In the genomic region with DNA sequence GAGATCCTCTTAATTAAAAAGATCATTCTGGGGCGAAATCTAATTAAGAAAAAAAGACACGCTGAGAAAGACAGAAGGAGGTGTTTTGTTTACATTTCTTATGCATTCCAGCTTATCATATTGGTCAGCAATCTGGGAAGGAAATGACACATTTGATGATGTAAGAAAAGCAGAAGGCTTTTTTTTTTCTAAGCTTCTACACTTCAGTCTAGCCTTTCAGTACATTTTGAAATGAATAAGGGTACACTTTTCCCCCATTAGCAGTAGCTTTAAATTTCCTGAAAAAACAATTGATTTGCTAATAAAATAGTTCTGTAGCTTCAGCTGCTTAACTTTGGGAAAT, we compare ENCODE assay signal across 19 cellular contexts. TPM values are rescaled to one million over a fixed set of nuclear protein-coding genes. Genes with fewer than 3 reads are reported as not detected.
DNase-seq lines count a peak whose midpoint lies in the region; ATAC-seq and FAIRE-seq lines count a peak whose summit lies in the region.
"Had no signal": no experiment of that assay in that cellular context is flagged by ENCODE, and none has a peak within 500 bp of the region (broad histone marks: within the 10 kb centered on the region; RNA-seq: fewer than 3 reads in every experiment).

No MANE protein-coding gene starts in this region.

- H3K9me3 Mint-ChIP-seq in T-helper 1 cell treated with Interleukin-12 subunit alpha and Interleukin-12 subunit beta and Interleukin-4 antibody, amounts not matched to agents 30 μg/mL and 1 μg/mL, for 36 hours: peaks cover 6% of the 10 kb centered on the region
- H3K9me3 Mint-ChIP-seq: stimulated activated naive CD8-positive, alpha-beta T cell treated with anti-CD3 and anti-CD28 coated beads, Interleukin-15, Interleukin-2, amounts not matched to agents 100 ng/mL and 50 ng/mL, for 24 hours had no signal

- H3K4me1 Mint-ChIP-seq in T-helper 1 cell treated with Interleukin-12 subunit alpha and Interleukin-12 subunit beta and Interleukin-4 antibody, amounts not matched to agents 30 μg/mL and 1 μg/mL, for 36 hours (ENCODE audit: low read depth): no peaks in the 10 kb centered on the region

- peak overlapping the region; percentile 2 for H3K27ac Mint-ChIP-seq in T-helper 1 cell treated with Interleukin-12 subunit alpha and Interleukin-12 subunit beta and Interleukin-4 antibody, amounts not matched to agents 30 μg/mL and 1 μg/mL, for 36 hours
- H3K27ac Mint-ChIP-seq: activated naive CD8-positive, alpha-beta T cell; nephron; stimulated activated naive CD8-positive, alpha-beta T cell treated with anti-CD3 and anti-CD28 coated beads, Interleukin-15, Interleukin-2, amounts not matched to agents 100 ng/mL and 50 ng/mL, for 24 hours had no signal

- H3K27me3 Mint-ChIP-seq in T-helper 1 cell treated with Interleukin-12 subunit alpha and Interleukin-12 subunit beta and Interleukin-4 antibody, amounts not matched to agents 30 μg/mL and 1 μg/mL, for 36 hours (ENCODE audit: low read depth): peaks cover 69% of the 10 kb centered on the region

- no peak overlapping the region for H3K4me3 Mint-ChIP-seq in T-helper 1 cell treated with Interleukin-12 subunit alpha and Interleukin-12 subunit beta and Interleukin-4 antibody, amounts not matched to agents 30 μg/mL and 1 μg/mL, for 36 hours
- H3K4me3 Mint-ChIP-seq: activated naive CD8-positive, alpha-beta T cell; nephron; stimulated activated naive CD8-positive, alpha-beta T cell treated with anti-CD3 and anti-CD28 coated beads, Interleukin-15, Interleukin-2, amounts not matched to agents 100 ng/mL and 50 ng/mL, for 24 hours had no signal

- FAIRE-seq in RCC 7860 (lab: Jason Lieb, UNC): no peak
- FAIRE-seq: frontal cortex had no signal

- no peak for DNase-seq in T-helper 1 cell
- peak; percentile 6 for DNase-seq in M059J (ENCODE audit: low read depth)
- peak; percentile 28 for DNase-seq in dermis blood vessel endothelial cell
- DNase-seq in non-pigmented ciliary epithelial cell (ENCODE audit: low read depth): peak; percentile 11
- no peak for DNase-seq in RCC 7860 (ENCODE audit: low spot score)
- no peak for DNase-seq in OCI-M1 (lab: John Stamatoyannopoulos, UW)
- DNase-seq: ACHN; activated CD4-positive, alpha-beta T cell treated with anti-CD3 and anti-CD28 coated beads for 48 hours; activated T-cell treated with anti-CD3 and anti-CD28 coated beads for 4 hours; CD8-positive, alpha-beta memory T cell; DND-41; NCI-H1436 treated with DMSO at 0.1 percent for 48 hours; SJCRH30 had no signal

- H3K36me3 Mint-ChIP-seq in T-helper 1 cell treated with Interleukin-12 subunit alpha and Interleukin-12 subunit beta and Interleukin-4 antibody, amounts not matched to agents 30 μg/mL and 1 μg/mL, for 36 hours (ENCODE audit: low read depth): no peaks in the 10 kb centered on the region
- H3K36me3 Mint-ChIP-seq: activated naive CD8-positive, alpha-beta T cell; CD8-positive, alpha-beta memory T cell had no signal

- no peak for ATAC-seq in HG03159 (IDR thresholded peaks at IDR 0.05; ENCODE audit: unreplicated experiment)

RNA-seq across cellular contexts. Expression of a gene that starts 5.9 kb away (rescaled TPM):
- 0.25 TPM in 1 of 2 replicates, not detected in the other for total RNA-seq in M059J (2014; rRNA removed; shearing (Covaris generic))
- total RNA-seq in dermis blood vessel endothelial cell: not detected in 2 replicates
- total RNA-seq: CD8-positive, alpha-beta memory T cell; frontal cortex had no signal

Comparison
In these comparisons a context has a peak if more than half of its experiments do, and no peak if none do; other contexts are left out.
1. DNase-seq: peak in M059J (single experiment), dermis blood vessel endothelial cell (single experiment) and non-pigmented ciliary epithelial cell (single experiment); none in T-helper 1 cell (0 of 5), RCC 7860 (single experiment) and OCI-M1 (single experiment).